Comparison of ENCODE assay signal across 8 cellular contexts in genomic region chr3:183766745-183767606, GRCh38. TPM values are rescaled to one million over a fixed set of nuclear protein-coding genes. Genes with fewer than 3 reads are reported as not detected.
DNase-seq lines count a peak whose midpoint lies in the region; ATAC-seq and TF ChIP-seq lines count a peak whose summit lies in the region.

No MANE protein-coding gene starts in this region.

- no peak overlapping the region for H3K27ac ChIP-seq in liver (ENCODE audit: low read depth in 1 of 2, low read length in 2 of 2)

- H3K27me3 ChIP-seq in liver (ENCODE audit: control insufficient read depth in 4 of 4, insufficient read depth in 4 of 4, low read length in 3 of 4): no peaks in the 10 kb centered on the region

- TF ChIP-seq CTCF in liver (IDR thresholded peaks at IDR 0.05; ENCODE audit: low read depth, low read length, missing input control): peak; percentile 84

- ATAC-seq in HG03103 (IDR thresholded peaks at IDR 0.05; ENCODE audit: low read depth, unreplicated experiment): peak; percentile 71

- H3K27ac Mint-ChIP-seq in activated CD4-positive, alpha-beta T cell treated with anti-CD3 and anti-CD28 coated beads, Interleukin-2, amount 10 ng/mL, durations not matched to agents 24 days and 14 days: peak overlapping the region; percentile 37

- intact Hi-C loops in activated CD4-positive, alpha-beta T cell treated with anti-CD3 and anti-CD28 coated beads, Interleukin-2, amount 10 ng/mL, durations not matched to agents 24 days and 14 days (cut with micrococcal nuclease): loop anchor here (1.0 to 10.0 kb wide), 4 partner anchors 130 to 298 kb away; partner anchors contain the start of genes KLHL24 and KLHL6

- H3K27me3 Mint-ChIP-seq in activated CD4-positive, alpha-beta T cell treated with anti-CD3 and anti-CD28 coated beads, Interleukin-2, amount 10 ng/mL, durations not matched to agents 24 days and 14 days: no peaks in the 10 kb centered on the region

- peaks cover 35% of the 10 kb centered on the region for H3K36me3 Mint-ChIP-seq in activated CD4-positive, alpha-beta T cell treated with anti-CD3 and anti-CD28 coated beads, Interleukin-2, amount 10 ng/mL, durations not matched to agents 24 days and 14 days (ENCODE audit: low read depth)

- H3K4me1 ChIP-seq in liver (ENCODE audit: control insufficient read depth in 4 of 4, insufficient read depth in 4 of 4, low read length in 3 of 4): no peaks in the 10 kb centered on the region

- peak; percentile 64 for DNase-seq in NCI-H1436 (lab: John Stamatoyannopoulos, UW)
- DNase-seq in NCI-H1436 treated with DMSO at 0.1 percent for 48 hours (lab: John Stamatoyannopoulos, UW): no peak
- DNase-seq in NCI-H446 (lab: John Stamatoyannopoulos, UW): peak; percentile 55 to 61
- peak; percentile 93 for DNase-seq in activated CD4-positive, alpha-beta T cell treated with anti-CD3 and anti-CD28 coated beads, Interleukin-2, amount 10 ng/mL, durations not matched to agents 24 days and 14 days
- DNase-seq in dedifferentiated amniotic fluid mesenchymal stem cell (ENCODE audit: extremely low spot score): peak; percentile 45
- DNase-seq in stimulated activated CD4-positive, alpha-beta T cell treated with anti-CD3 and anti-CD28 coated beads, TNF-alpha, amount 100 ng/mL, for 48 hours (ENCODE audit: low read depth in 3 of 3): peak; percentile 39 to 56 (median 50)

- no peak overlapping the region for H3K4me3 ChIP-seq in liver (ENCODE audit: low read depth in 1 of 3, low read length in 3 of 3)

- H3K9ac ChIP-seq in liver (ENCODE audit: low read depth in 1 of 2, low read length in 2 of 2): no peak overlapping the region

- no peaks in the 10 kb centered on the region for H3K9me3 ChIP-seq in liver (ENCODE audit: control insufficient read depth in 4 of 4, low read length in 3 of 4)

- H3K36me3 ChIP-seq in liver (ENCODE audit: control insufficient read depth in 4 of 4, insufficient read depth in 3 of 4, low read depth in 1 of 4, low read length in 3 of 4): peaks cover 2 to 6% (median 5%) of the 10 kb centered on the region in 4 donors

- H3K4me3 Mint-ChIP-seq in activated CD4-positive, alpha-beta T cell treated with anti-CD3 and anti-CD28 coated beads, Interleukin-2, amount 10 ng/mL, durations not matched to agents 24 days and 14 days: no peak overlapping the region

- peak; percentile 98 to 99 for TF ChIP-seq RAD21 in liver (IDR thresholded peaks at IDR 0.05)

- H3K4me1 Mint-ChIP-seq in activated CD4-positive, alpha-beta T cell treated with anti-CD3 and anti-CD28 coated beads, Interleukin-2, amount 10 ng/mL, durations not matched to agents 24 days and 14 days: peaks cover 8% of the 10 kb centered on the region

- 62% methylated on average over 9 of the region's 9 CpGs for WGBS in liver

- H3K9me3 Mint-ChIP-seq in activated CD4-positive, alpha-beta T cell treated with anti-CD3 and anti-CD28 coated beads, Interleukin-2, amount 10 ng/mL, durations not matched to agents 24 days and 14 days: no peaks in the 10 kb centered on the region

TF ChIP-seq in liver, 16 proteins besides CTCF, POLR2A, EP300 and RAD21:
- TF ChIP-seq RXRA (IDR thresholded peaks at IDR 0.05) (peak in 1 of 2 donors; percentile 10), FOXA1 (IDR thresholded peaks at IDR 0.05) (no peak), SP1 (IDR thresholded peaks at IDR 0.05) (no peak), ZBTB33 (IDR thresholded peaks at IDR 0.05) (no peak), HNF4A (conservative IDR thresholded peaks at IDR 0.05) (peak in 1 of 2 donors; percentile 20)

RNA-seq across cellular contexts. Expression of gene MAP6D1, which starts 58.4 kb away (rescaled TPM):
- 1.4 and 2.1 TPM in 2 replicates for total RNA-seq in activated CD4-positive, alpha-beta T cell treated with anti-CD3 and anti-CD28 coated beads, Interleukin-2, amount 10 ng/mL, durations not matched to agents 24 days and 14 days
- total RNA-seq in liver: under 1 TPM; 0.19 to 0.33 TPM
- polyA plus RNA-seq in liver: under 1 TPM in 1 of 2 donors, not detected in 1; 0.06 TPM
